8 cellular contexts compared by ENCODE assay signal in the genomic region with DNA sequence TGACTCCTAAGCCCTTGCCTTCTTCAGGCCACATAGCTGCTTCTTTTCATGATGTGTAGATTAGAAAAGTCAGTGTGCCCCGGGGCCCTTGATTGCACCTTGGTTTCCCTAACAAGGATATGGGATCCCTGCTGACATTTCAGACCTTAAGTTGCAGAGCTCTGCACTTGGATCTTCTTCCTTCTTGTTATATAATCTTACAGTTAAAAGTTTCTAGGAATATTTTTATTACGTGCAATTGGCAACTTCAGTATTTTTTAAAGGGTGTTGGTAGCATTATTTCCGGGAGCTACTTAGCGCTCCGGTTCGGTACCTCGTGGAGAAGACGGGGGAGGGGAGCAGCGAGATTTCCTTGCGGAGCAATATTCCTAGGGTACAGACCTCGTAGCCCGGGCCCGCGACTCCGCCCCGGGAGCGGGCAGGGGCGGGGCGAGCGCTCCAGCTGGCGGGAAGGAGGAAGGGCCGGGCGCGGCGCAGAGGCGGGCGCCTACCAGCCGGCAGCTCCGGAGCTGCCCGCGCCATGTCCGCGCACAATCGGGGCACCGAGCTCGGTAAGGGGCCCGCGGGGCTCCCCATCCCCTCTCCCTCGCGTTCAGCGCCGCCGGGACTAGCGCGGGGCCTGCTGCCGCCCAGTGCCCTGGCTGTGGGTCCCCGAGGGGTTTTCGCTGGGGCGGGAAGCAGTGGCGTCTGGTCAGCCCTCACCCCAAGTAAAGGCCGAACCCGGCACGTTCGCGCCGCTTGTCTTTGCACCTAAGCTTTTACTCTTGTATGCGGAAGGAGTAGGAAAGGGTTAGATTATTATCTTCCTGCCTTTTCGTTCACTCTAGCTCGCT. TPM values are rescaled to one million over a fixed set of nuclear protein-coding genes. Genes with fewer than 3 reads are reported as not detected.
DNase-seq lines count a peak whose midpoint lies in the region; ATAC-seq and TF ChIP-seq lines count a peak whose summit lies in the region.

A gene (plus strand): TSS at position 469 of the 833 bp plus-strand sequence. CDS start 52 bp downstream, at position 521.

- H3K36me3 ChIP-seq in CD8-positive, alpha-beta T cell (ENCODE audit: insufficient read depth, low read length): no peaks in the 10 kb centered on the region
- H3K36me3 ChIP-seq in endocrine pancreas (ENCODE audit: control insufficient read depth, insufficient read depth, low read length): no peaks in the 10 kb centered on the region

- DNase-seq in CD8-positive, alpha-beta T cell: peak; percentile 2 to 77 (median 48)
- peak; percentile 85 for DNase-seq in NCI-H82 treated with DMSO at 0.1 percent for 48 hours (lab: John Stamatoyannopoulos, UW; ENCODE audit: unreplicated experiment)
- peak; percentile 12 to 14 for DNase-seq in activated CD8-positive, alpha-beta memory T cell treated with anti-CD3 and anti-CD28 coated beads for 4 hours (ENCODE audit: low read depth in 2 of 2)
- peak; percentile 96 for DNase-seq in mesenteric fat pad (ENCODE audit: low spot score)
- peak; percentile 43 for DNase-seq in stimulated activated CD8-positive, alpha-beta memory T cell treated with anti-CD3 and anti-CD28 coated beads, Interleukin-15, amount 100 ng/mL, for 24 hours (ENCODE audit: low read depth)

- peaks cover 3% of the 10 kb centered on the region for H3K36me3 Mint-ChIP-seq in CD8-positive, alpha-beta T cell

- TF ChIP-seq CTCF in CD8-positive, alpha-beta T cell (IDR thresholded peaks at IDR 0.05): no peak

- POLR2A ChIA-PET in CD8-positive, alpha-beta T cell (lab: Charles Lee): interaction anchor here (0.6 to 2.5 kb wide), 7 partner anchors 10 to 327 kb away, joined by 3 to 14 read pairs (median 4); a partner anchor contains a TSS

- H3K9me3 ChIP-seq in CD8-positive, alpha-beta T cell (ENCODE audit: low read length): no peaks in the 10 kb centered on the region
- H3K9me3 ChIP-seq in endocrine pancreas (ENCODE audit: control insufficient read depth, low read length): no peaks in the 10 kb centered on the region

- H3K27ac Mint-ChIP-seq in CD8-positive, alpha-beta T cell: peak within 1 kb of the TSS; percentile 81

- peaks cover 6% of the 10 kb centered on the region for H3K4me1 ChIP-seq in CD8-positive, alpha-beta T cell (ENCODE audit: insufficient read depth, low read length)
- H3K4me1 ChIP-seq in endocrine pancreas (ENCODE audit: control insufficient read depth, insufficient read depth, low read length): peaks cover 11% of the 10 kb centered on the region

- H3K9ac ChIP-seq in endocrine pancreas (ENCODE audit: control insufficient read depth, insufficient read depth, low read length): peak within 1 kb of the TSS; percentile 57

- peak; percentile 89 for ATAC-seq in CD8-positive, alpha-beta T cell
- ATAC-seq in GM19395 (IDR thresholded peaks at IDR 0.05; ENCODE audit: unreplicated experiment) (peak; percentile 88), HG03558 (IDR thresholded peaks at IDR 0.05; ENCODE audit: extremely low read depth, unreplicated experiment) (peak; percentile 84)

- no peaks in the 10 kb centered on the region for H3K27me3 Mint-ChIP-seq in CD8-positive, alpha-beta T cell (ENCODE audit: low read depth)

- H3K4me3 Mint-ChIP-seq in CD8-positive, alpha-beta T cell: peak within 1 kb of the TSS; percentile 90

- CTCF ChIA-PET in CD8-positive, alpha-beta T cell (lab: Charles Lee): interaction anchor here (0.8 to 1.6 kb wide), 5 partner anchors 10 to 321 kb away, joined by 3 to 7 read pairs (median 3); no protein-coding TSS in a partner anchor

- peak within 1 kb of the TSS; percentile 61 for H3K27ac ChIP-seq in CD8-positive, alpha-beta T cell (ENCODE audit: low read depth, low read length)

- no peaks in the 10 kb centered on the region for H3K9me3 Mint-ChIP-seq in CD8-positive, alpha-beta T cell

- intact Hi-C loops in CD8-positive, alpha-beta T cell (cut with DNase I, micrococcal nuclease): loop anchor here in 1 of 2 experiments (1.0 to 2.0 kb wide), 3 partner anchors 29 to 122 kb away; a partner anchor contains a TSS

- peaks cover 30% of the 10 kb centered on the region for H3K4me1 Mint-ChIP-seq in CD8-positive, alpha-beta T cell (ENCODE audit: low read depth)

- H3K27me3 ChIP-seq in CD8-positive, alpha-beta T cell (ENCODE audit: insufficient read depth, low read length): no peaks in the 10 kb centered on the region
- H3K27me3 ChIP-seq in endocrine pancreas (ENCODE audit: control insufficient read depth, insufficient read depth, low read length): no peaks in the 10 kb centered on the region

- peak within 1 kb of the TSS; percentile 57 for H3K4me3 ChIP-seq in CD8-positive, alpha-beta T cell (ENCODE audit: low read depth, low read length)
- H3K4me3 ChIP-seq in endocrine pancreas (ENCODE audit: control insufficient read depth, insufficient read depth, low read length): peak within 1 kb of the TSS; percentile 91

RNA-seq across cellular contexts. Expression of the gene that starts here (rescaled TPM):
- total RNA-seq in CD8-positive, alpha-beta T cell: 1 to 10 TPM; 4.9 to 5.1 TPM
- 34.2 TPM for total RNA-seq in mesenteric fat pad

Comparison
In these comparisons a context has a peak if more than half of its experiments do, and no peak if none do; other contexts are left out.
1. Peak in every context shown above with its lines: DNase-seq, ATAC-seq, H3K4me3 ChIP-seq and H3K27ac ChIP-seq.
2. DNase-seq: peak in every context shown above with its lines; median percentile 96 in mesenteric fat pad; 85 in NCI-H82 treated with DMSO at 0.1 percent for 48 hours; 48 in CD8-positive, alpha-beta T cell; 43 in stimulated activated CD8-positive, alpha-beta memory T cell treated with anti-CD3 and anti-CD28 coated beads, Interleukin-15, amount 100 ng/mL, for 24 hours; 13 in activated CD8-positive, alpha-beta memory T cell treated with anti-CD3 and anti-CD28 coated beads for 4 hours.